ENCODE assay signal across 10 cellular contexts in genomic region chr3:52248816-52249547, GRCh38. TPM values are rescaled to one million over a fixed set of nuclear protein-coding genes. Genes with fewer than 3 reads are reported as not detected.
A peak's percentile ranks its signal among the peaks of the same experiment; 100 is the strongest.
DNase-seq lines count a peak whose midpoint lies in the region; ATAC-seq lines count a peak whose summit lies in the region.
"Had no signal": no experiment of that assay in that cellular context is flagged by ENCODE, and none has a peak within 500 bp of the region (broad histone marks: within the 10 kb centered on the region; RNA-seq: fewer than 3 reads in every experiment).

No MANE protein-coding gene starts in this region.

- intact Hi-C loops in posterior cingulate gyrus (cut with DNase I) = no loop called here

- in situ Hi-C loops in ACHN (cut with HindIII; ENCODE audit: low pct_ligation_motif_present, low pct_unique_long_range_greater_than_20kb, low sequenced_read_pairs) = no loop called here

- peak; percentile 24 for DNase-seq in NCI-H2171 treated with DMSO at 0.1 percent for 48 hours (lab: John Stamatoyannopoulos, UW)
- DNase-seq in NCI-H2171 (lab: John Stamatoyannopoulos, UW) = no peak
- peak; percentile 50 for DNase-seq in NCI-H82 (lab: John Stamatoyannopoulos, UW)
- DNase-seq in posterior cingulate gyrus = peak in 8 of 10 donors; percentile 47 to 93 (median 72)
- DNase-seq in ACHN = no peak
- no peak for DNase-seq in A172 (ENCODE audit: low spot score)
- DNase-seq: NCI-H1092 had no signal

- peak overlapping the region; percentile 43 for H3K27ac ChIP-seq in cingulate gyrus (ENCODE audit: low read depth, low read length)
- H3K27ac ChIP-seq: SK-N-MC had no signal

- ATAC-seq in GM21723 (IDR thresholded peaks at IDR 0.05; ENCODE audit: unreplicated experiment) = no peak

RNA-seq across cellular contexts. Expression of gene PPM1M, which starts 3.4 kb away (rescaled TPM):
- 15.6 and 19.5 TPM in 2 replicates for total RNA-seq in A172 (2014; rRNA removed; shearing (Covaris generic))

RNA-seq across cellular contexts. Expression of gene TWF2, which starts 10.0 kb away (rescaled TPM):
- total RNA-seq in A172 (2014; rRNA removed; shearing (Covaris generic)) = 93.0 and 94.6 TPM in 2 replicates

RNA-seq across cellular contexts. Expression of gene TLR9, which starts 23.5 kb away (rescaled TPM):
- total RNA-seq in A172 (2014; rRNA removed; shearing (Covaris generic)) = not detected in 2 replicates

RNA-seq across cellular contexts. Expression of gene WDR82, which starts 29.5 kb away (rescaled TPM):
- 42.0 and 46.2 TPM in 2 replicates for total RNA-seq in A172 (2014; rRNA removed; shearing (Covaris generic))

RNA-seq across cellular contexts. Expression of gene GLYCTK, which starts 38.6 kb away (rescaled TPM):
- total RNA-seq in A172 (2014; rRNA removed; shearing (Covaris generic)) = 5.4 and 6.8 TPM in 2 replicates

Comparison
In these comparisons a context has a peak if more than half of its experiments do, and no peak if none do; other contexts are left out.
1. DNase-seq: peak in NCI-H2171 treated with DMSO at 0.1 percent for 48 hours (single experiment), NCI-H82 (single experiment) and posterior cingulate gyrus (8 of 10); none in NCI-H2171 (single experiment), ACHN (single experiment) and A172 (single experiment).